ENCODE assay signal across 19 cellular contexts in the genomic region with DNA sequence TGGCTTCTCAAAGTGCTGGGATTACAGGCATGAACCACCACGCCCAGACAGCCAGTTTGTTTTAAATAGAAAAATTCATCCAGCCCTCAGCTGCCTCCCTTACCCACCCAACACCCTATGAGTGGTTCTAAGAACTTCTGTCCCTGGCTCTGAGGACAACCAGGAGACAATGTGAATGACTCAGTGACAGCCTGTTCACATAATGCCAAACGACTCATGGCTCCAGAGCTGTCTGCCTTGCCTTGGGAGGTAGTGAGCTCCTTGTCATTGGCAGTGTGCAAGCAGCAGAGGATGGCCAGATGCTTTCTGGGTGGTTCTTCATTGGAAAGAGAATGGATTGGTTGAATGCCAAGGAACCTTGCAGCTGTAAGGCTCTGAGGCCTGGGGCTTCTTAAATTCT. TPM values are rescaled to one million over a fixed set of nuclear protein-coding genes. Genes with fewer than 3 reads are reported as not detected.
"Had no signal": no experiment of that assay in that cellular context is flagged by ENCODE, and none has a peak within 500 bp of the region (broad histone marks: within the 10 kb centered on the region; RNA-seq: fewer than 3 reads in every experiment).

No MANE protein-coding gene starts in this region.

- H3K9me3 Mint-ChIP-seq: activated B cell treated with CpG ODN at 0.5 μM for 24 hours; activated CD4-positive, alpha-beta T cell treated with anti-CD3 and anti-CD28 coated beads, Interleukin-2, amount 10 ng/mL, durations not matched to agents 24 days and 14 days; activated CD8-positive, alpha-beta T cell treated with anti-CD3 and anti-CD28 coated beads for 36 hours; activated naive CD4-positive, alpha-beta T cell treated with anti-CD3 and anti-CD28 coated beads for 36 hours; activated T-cell treated with anti-CD3 and anti-CD28 coated beads, Interleukin-2, amount 50 U/mL, for 24 hours; brain; natural killer cell had no signal

- H3K27ac ChIP-seq: heart right ventricle, tibial nerve, uterus had no signal

- H3K4me1 ChIP-seq: uterus had no signal

- H3K27ac Mint-ChIP-seq: activated B cell treated with CpG ODN at 0.5 μM for 24 hours; activated CD4-positive, alpha-beta T cell treated with anti-CD3 and anti-CD28 coated beads, Interleukin-2, amount 10 ng/mL, durations not matched to agents 24 days and 14 days; activated CD8-positive, alpha-beta T cell treated with anti-CD3 and anti-CD28 coated beads for 36 hours; activated naive CD4-positive, alpha-beta T cell treated with anti-CD3 and anti-CD28 coated beads for 36 hours; activated T-cell treated with anti-CD3 and anti-CD28 coated beads, Interleukin-2, amount 50 U/mL, for 24 hours; natural killer cell had no signal

- H3K4me3 ChIP-seq: heart right ventricle, tibial nerve, uterus had no signal

- H3K27me3 ChIP-seq: uterus had no signal

- H3K9me3 ChIP-seq: heart right ventricle, tibial nerve, uterus had no signal

- H3K4me3 Mint-ChIP-seq: activated B cell treated with CpG ODN at 0.5 μM for 24 hours; activated CD4-positive, alpha-beta T cell treated with anti-CD3 and anti-CD28 coated beads, Interleukin-2, amount 10 ng/mL, durations not matched to agents 24 days and 14 days; activated CD8-positive, alpha-beta T cell treated with anti-CD3 and anti-CD28 coated beads for 36 hours; activated naive CD4-positive, alpha-beta T cell treated with anti-CD3 and anti-CD28 coated beads for 36 hours; activated T-cell treated with anti-CD3 and anti-CD28 coated beads, Interleukin-2, amount 50 U/mL, for 24 hours; brain; natural killer cell had no signal

- H3K36me3 ChIP-seq: heart right ventricle, tibial nerve, uterus had no signal

- ATAC-seq: activated CD8-positive, alpha-beta T cell treated with anti-CD3 and anti-CD28 coated beads for 36 hours; heart right ventricle; natural killer cell had no signal

- DNase-seq: activated B cell treated with CpG ODN at 0.5 μM for 24 hours; activated CD4-positive, alpha-beta T cell treated with anti-CD3 and anti-CD28 coated beads, Interleukin-2, amount 10 ng/mL, durations not matched to agents 24 days and 14 days; activated CD8-positive, alpha-beta T cell treated with anti-CD3 and anti-CD28 coated beads for 36 hours; activated naive CD4-positive, alpha-beta T cell treated with anti-CD3 and anti-CD28 coated beads for 36 hours; activated T-cell treated with anti-CD3 and anti-CD28 coated beads, Interleukin-2, amount 50 U/mL, for 24 hours; anterior cingulate cortex; caudate nucleus; erythroblast; heart right ventricle; mesendoderm; natural killer cell; stimulated activated CD8-positive, alpha-beta memory T cell treated with anti-CD3 and anti-CD28 coated beads, Interleukin-4, amount 100 ng/mL, for 48 hours; stimulated activated naive CD4-positive, alpha-beta T cell; substantia nigra; T-helper 1 cell; T-helper 9 cell; uterus had no signal

- H3K36me3 Mint-ChIP-seq: brain, natural killer cell had no signal

RNA-seq across cellular contexts. Expression of a gene that starts 5.6 kb away (rescaled TPM):
- total RNA-seq: activated CD4-positive, alpha-beta T cell treated with anti-CD3 and anti-CD28 coated beads, Interleukin-2, amount 10 ng/mL, durations not matched to agents 24 days and 14 days had no signal

RNA-seq across cellular contexts. Expression of a gene that starts 45.8 kb away (rescaled TPM):
- total RNA-seq: activated CD4-positive, alpha-beta T cell treated with anti-CD3 and anti-CD28 coated beads, Interleukin-2, amount 10 ng/mL, durations not matched to agents 24 days and 14 days; activated naive CD4-positive, alpha-beta T cell treated with anti-CD3 and anti-CD28 coated beads for 36 hours; natural killer cell had no signal
